ENCODE assay signal across 8 cellular contexts in genomic region chr11:86671386-86672006, GRCh38. TPM values are rescaled to one million over a fixed set of nuclear protein-coding genes. Genes with fewer than 3 reads are reported as not detected.
A peak's percentile ranks its signal among the peaks of the same experiment; 100 is the strongest.
DNase-seq lines count a peak whose midpoint lies in the region; ATAC-seq and TF ChIP-seq lines count a peak whose summit lies in the region.

No MANE protein-coding gene starts in this region.

- TF ChIP-seq POLR2A in gastroesophageal sphincter (IDR thresholded peaks at IDR 0.05): peak; percentile 35 to 38

- no peak overlapping the region for H3K27ac ChIP-seq in HUES6 (ENCODE audit: low read depth, low read length)
- H3K27ac ChIP-seq in gastroesophageal sphincter: peak overlapping the region; percentile 85 to 98 (median 92)

- H3K9me3 ChIP-seq in HUES6 (ENCODE audit: control insufficient read depth, insufficient read depth, low read depth, low read length) (no peaks in the 10 kb centered on the region), gastroesophageal sphincter (no peaks in the 10 kb centered on the region)

- peaks cover 57% of the 10 kb centered on the region for H3K27me3 Mint-ChIP-seq in activated T-cell treated with anti-CD3 and anti-CD28 coated beads, Interleukin-2, amount 50 U/mL, for 24 hours
- peaks cover 13% of the 10 kb centered on the region for H3K27me3 Mint-ChIP-seq in neural crest cell (ENCODE audit: low read depth)

- TF ChIP-seq EP300 in gastroesophageal sphincter (IDR thresholded peaks at IDR 0.05): no peak

- peak overlapping the region; percentile 72 for H3K4me3 Mint-ChIP-seq in activated T-cell treated with anti-CD3 and anti-CD28 coated beads, Interleukin-2, amount 50 U/mL, for 24 hours
- H3K4me3 Mint-ChIP-seq in neural crest cell: peak overlapping the region; percentile 71

- H3K9ac ChIP-seq in HUES6 (ENCODE audit: low read length): peak overlapping the region; percentile 28

- no peaks in the 10 kb centered on the region for H3K36me3 ChIP-seq in HUES6 (ENCODE audit: control insufficient read depth, insufficient read depth, low read length)
- peaks cover 0 to 8% of the 10 kb centered on the region in 2 donors for H3K36me3 ChIP-seq in gastroesophageal sphincter

- DNase-seq in NCI-H2107 treated with DMSO at 0.1 percent for 48 hours (lab: John Stamatoyannopoulos, UW; ENCODE audit: unreplicated experiment) (peak; percentile 59), NCI-H2107 (lab: John Stamatoyannopoulos, UW) (no peak), neural crest cell (ENCODE audit: low read depth, low spot score) (peak; percentile 14), NCI-H446 (lab: John Stamatoyannopoulos, UW) (no peak)
- no peak for DNase-seq in activated T-cell treated with anti-CD3 and anti-CD28 coated beads, Interleukin-2, amount 50 U/mL, for 24 hours

- peaks cover 21% of the 10 kb centered on the region for H3K4me1 Mint-ChIP-seq in activated T-cell treated with anti-CD3 and anti-CD28 coated beads, Interleukin-2, amount 50 U/mL, for 24 hours (ENCODE audit: low read depth)
- H3K4me1 Mint-ChIP-seq in neural crest cell: peaks cover 43% of the 10 kb centered on the region

- H3K27me3 ChIP-seq in HUES6 (ENCODE audit: control insufficient read depth, insufficient read depth, low read length): peaks cover 46% of the 10 kb centered on the region
- H3K27me3 ChIP-seq in gastroesophageal sphincter: no peaks in the 10 kb centered on the region

- 2% methylated on average over 14 of the region's 36 CpGs; no CpG with 5 or more reads in 1 of the 2 donors for WGBS in gastroesophageal sphincter (ENCODE audit: low coverage in 1 of 2), 2 donors

- no peaks in the 10 kb centered on the region for H3K9me3 Mint-ChIP-seq in activated T-cell treated with anti-CD3 and anti-CD28 coated beads, Interleukin-2, amount 50 U/mL, for 24 hours
- H3K9me3 Mint-ChIP-seq in neural crest cell: no peaks in the 10 kb centered on the region

- H3K36me3 Mint-ChIP-seq in activated T-cell treated with anti-CD3 and anti-CD28 coated beads, Interleukin-2, amount 50 U/mL, for 24 hours (ENCODE audit: low read depth): no peaks in the 10 kb centered on the region
- H3K36me3 Mint-ChIP-seq in neural crest cell (ENCODE audit: low read depth): peaks cover 4% of the 10 kb centered on the region

- peak; percentile 66 for ATAC-seq in gastroesophageal sphincter
- no peak for ATAC-seq in GM21528 (IDR thresholded peaks at IDR 0.05; ENCODE audit: low FRiP score, unreplicated experiment)

- H3K4me3 ChIP-seq in HUES6 (ENCODE audit: low read depth, low read length) (peak overlapping the region; percentile 65), gastroesophageal sphincter (peak overlapping the region; percentile 61 to 64)

- peak overlapping the region; percentile 50 for H3K27ac Mint-ChIP-seq in activated T-cell treated with anti-CD3 and anti-CD28 coated beads, Interleukin-2, amount 50 U/mL, for 24 hours
- H3K27ac Mint-ChIP-seq in neural crest cell (ENCODE audit: unreplicated experiment): peak overlapping the region; percentile 36

- H3K4me1 ChIP-seq in HUES6 (ENCODE audit: control insufficient read depth, insufficient read depth, low read length) (peaks cover 14% of the 10 kb centered on the region), gastroesophageal sphincter (peaks cover 0 to 68% (median 10%) of the 10 kb centered on the region in 3 donors)

- TF ChIP-seq CTCF in gastroesophageal sphincter (IDR thresholded peaks at IDR 0.05) (no peak), neural crest cell (conservative IDR thresholded peaks at IDR 0.05) (no peak)

RNA-seq across cellular contexts. Expression of gene ME3, which starts 0.9 kb away (rescaled TPM):
- total RNA-seq in gastroesophageal sphincter (10 to 100 TPM; 11.0 to 47.8 (median 44.1) TPM), neural crest cell (17.3 and 18.9 TPM in 2 replicates)

Comparison
In these comparisons a context has a peak if more than half of its experiments do, and no peak if none do; other contexts are left out.
1. DNase-seq: peak in NCI-H2107 treated with DMSO at 0.1 percent for 48 hours (single experiment) and neural crest cell (single experiment); none in NCI-H2107 (single experiment), activated T-cell treated with anti-CD3 and anti-CD28 coated beads, Interleukin-2, amount 50 U/mL, for 24 hours (single experiment) and NCI-H446 (0 of 2).